Comparison of ENCODE assay signal across 8 cellular contexts in genomic region chr4:152535903-152536544, GRCh38. TPM values are rescaled to one million over a fixed set of nuclear protein-coding genes. Genes with fewer than 3 reads are reported as not detected.
DNase-seq lines count a peak whose midpoint lies in the region; ATAC-seq and TF ChIP-seq lines count a peak whose summit lies in the region.

FBXW7 (minus strand) TSS chr4:152536092; CDS start chr4:152411803, 124,289 bp downstream.

- H3K4me3 ChIP-seq in liver (ENCODE audit: low read depth in 1 of 3, low read length in 3 of 3) = peak within 1 kb of the TSS; percentile 92 to 99 (median 95)

- H3K9me3 ChIP-seq in liver (ENCODE audit: control insufficient read depth in 4 of 4, low read length in 3 of 4) = peaks cover 0 to 13% (median 10%) of the 10 kb centered on the region in 4 donors

- H3K9ac ChIP-seq in liver (ENCODE audit: low read depth in 1 of 2, low read length in 2 of 2) = peak within 1 kb of the TSS; percentile 37 to 75

- no peak for TF ChIP-seq CTCF in C4-2B (conservative IDR thresholded peaks at IDR 0.05)
- TF ChIP-seq CTCF in liver (IDR thresholded peaks at IDR 0.05; ENCODE audit: low read depth, low read length, missing input control) = no peak

- peak; percentile 84 for ATAC-seq in GM19395 (IDR thresholded peaks at IDR 0.05; ENCODE audit: unreplicated experiment)
- ATAC-seq in HG03565 (IDR thresholded peaks at IDR 0.05; ENCODE audit: unreplicated experiment) = peak; percentile 70

- peak; percentile 51 to 56 for TF ChIP-seq RAD21 in liver (IDR thresholded peaks at IDR 0.05)

- no peaks in the 10 kb centered on the region for H3K27me3 ChIP-seq in liver (ENCODE audit: control insufficient read depth in 4 of 4, insufficient read depth in 4 of 4, low read length in 3 of 4)

- H3K4me1 ChIP-seq in liver (ENCODE audit: control insufficient read depth in 4 of 4, insufficient read depth in 4 of 4, low read length in 3 of 4) = peaks cover 5 to 34% (median 24%) of the 10 kb centered on the region in 4 donors

- H3K27ac ChIP-seq in C4-2B (peak within 1 kb of the TSS; percentile 88), liver (ENCODE audit: low read depth in 1 of 2, low read length in 2 of 2) (peak within 1 kb of the TSS; percentile 82 to 92)

- DNase-seq in NCI-H774 (lab: John Stamatoyannopoulos, UW) = peak; percentile 92
- peak; percentile 99 for DNase-seq in activated CD4-positive, alpha-beta T cell treated with anti-CD3 and anti-CD28 coated beads, Interleukin-2, amount 50 U/mL, for 4 hours
- peak; percentile 99 for DNase-seq in dermis blood vessel endothelial cell
- peak; percentile 99 for DNase-seq in stimulated activated CD4-positive, alpha-beta T cell treated with anti-CD3 and anti-CD28 coated beads, Interleukin-4, amount 100 ng/mL, for 24 hours

- H3K36me3 ChIP-seq in liver (ENCODE audit: control insufficient read depth in 4 of 4, insufficient read depth in 3 of 4, low read depth in 1 of 4, low read length in 3 of 4) = peaks cover 0 to 12% (median under 1%) of the 10 kb centered on the region in 4 donors

- WGBS in liver = under 1% methylated on average over 63 of the region's 63 CpGs

TF ChIP-seq in liver, 16 proteins besides CTCF, POLR2A, EP300 and RAD21:
- TF ChIP-seq HNF4G (IDR thresholded peaks at IDR 0.05) (no peak), ATF3 (IDR thresholded peaks at IDR 0.05) (peak; percentile 33), NR2F2 (IDR thresholded peaks at IDR 0.05) (peak; percentile 73), SP1 (IDR thresholded peaks at IDR 0.05) (peak; percentile 84), FOXA2 (IDR thresholded peaks at IDR 0.05) (peak; percentile 20), MAX (IDR thresholded peaks at IDR 0.05) (peak; percentile 62), YY1 (IDR thresholded peaks at IDR 0.05) (peak; percentile 67), FOXA1 (IDR thresholded peaks at IDR 0.05) (peak; percentile 61), EGR1 (IDR thresholded peaks at IDR 0.05; ENCODE audit: low read depth in 2 of 2) (peak; percentile 87 to 89), TAF1 (conservative IDR thresholded peaks at IDR 0.05) (peak; percentile 62), HNF4A (conservative IDR thresholded peaks at IDR 0.05) (peak in 1 of 2 donors; percentile 11), JUND (IDR thresholded peaks at IDR 0.05) (no peak), RXRA (IDR thresholded peaks at IDR 0.05) (peak; percentile 46 to 49), GABPA (IDR thresholded peaks at IDR 0.05 in 1 of 2, conservative IDR thresholded peaks at IDR 0.05 in 1 of 2) (peak; percentile 59 to 91)
- TF ChIP-seq, protein P1, sequence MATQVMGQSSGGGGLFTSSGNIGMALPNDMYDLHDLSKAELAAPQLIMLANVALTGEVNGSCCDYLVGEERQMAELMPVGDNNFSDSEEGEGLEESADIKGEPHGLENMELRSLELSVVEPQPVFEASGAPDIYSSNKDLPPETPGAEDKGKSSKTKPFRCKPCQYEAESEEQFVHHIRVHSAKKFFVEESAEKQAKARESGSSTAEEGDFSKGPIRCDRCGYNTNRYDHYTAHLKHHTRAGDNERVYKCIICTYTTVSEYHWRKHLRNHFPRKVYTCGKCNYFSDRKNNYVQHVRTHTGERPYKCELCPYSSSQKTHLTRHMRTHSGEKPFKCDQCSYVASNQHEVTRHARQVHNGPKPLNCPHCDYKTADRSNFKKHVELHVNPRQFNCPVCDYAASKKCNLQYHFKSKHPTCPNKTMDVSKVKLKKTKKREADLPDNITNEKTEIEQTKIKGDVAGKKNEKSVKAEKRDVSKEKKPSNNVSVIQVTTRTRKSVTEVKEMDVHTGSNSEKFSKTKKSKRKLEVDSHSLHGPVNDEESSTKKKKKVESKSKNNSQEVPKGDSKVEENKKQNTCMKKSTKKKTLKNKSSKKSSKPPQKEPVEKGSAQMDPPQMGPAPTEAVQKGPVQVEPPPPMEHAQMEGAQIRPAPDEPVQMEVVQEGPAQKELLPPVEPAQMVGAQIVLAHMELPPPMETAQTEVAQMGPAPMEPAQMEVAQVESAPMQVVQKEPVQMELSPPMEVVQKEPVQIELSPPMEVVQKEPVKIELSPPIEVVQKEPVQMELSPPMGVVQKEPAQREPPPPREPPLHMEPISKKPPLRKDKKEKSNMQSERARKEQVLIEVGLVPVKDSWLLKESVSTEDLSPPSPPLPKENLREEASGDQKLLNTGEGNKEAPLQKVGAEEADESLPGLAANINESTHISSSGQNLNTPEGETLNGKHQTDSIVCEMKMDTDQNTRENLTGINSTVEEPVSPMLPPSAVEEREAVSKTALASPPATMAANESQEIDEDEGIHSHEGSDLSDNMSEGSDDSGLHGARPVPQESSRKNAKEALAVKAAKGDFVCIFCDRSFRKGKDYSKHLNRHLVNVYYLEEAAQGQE (IDR thresholded peaks at IDR 0.05) = peak; percentile 74
- TF ChIP-seq, protein P2, sequence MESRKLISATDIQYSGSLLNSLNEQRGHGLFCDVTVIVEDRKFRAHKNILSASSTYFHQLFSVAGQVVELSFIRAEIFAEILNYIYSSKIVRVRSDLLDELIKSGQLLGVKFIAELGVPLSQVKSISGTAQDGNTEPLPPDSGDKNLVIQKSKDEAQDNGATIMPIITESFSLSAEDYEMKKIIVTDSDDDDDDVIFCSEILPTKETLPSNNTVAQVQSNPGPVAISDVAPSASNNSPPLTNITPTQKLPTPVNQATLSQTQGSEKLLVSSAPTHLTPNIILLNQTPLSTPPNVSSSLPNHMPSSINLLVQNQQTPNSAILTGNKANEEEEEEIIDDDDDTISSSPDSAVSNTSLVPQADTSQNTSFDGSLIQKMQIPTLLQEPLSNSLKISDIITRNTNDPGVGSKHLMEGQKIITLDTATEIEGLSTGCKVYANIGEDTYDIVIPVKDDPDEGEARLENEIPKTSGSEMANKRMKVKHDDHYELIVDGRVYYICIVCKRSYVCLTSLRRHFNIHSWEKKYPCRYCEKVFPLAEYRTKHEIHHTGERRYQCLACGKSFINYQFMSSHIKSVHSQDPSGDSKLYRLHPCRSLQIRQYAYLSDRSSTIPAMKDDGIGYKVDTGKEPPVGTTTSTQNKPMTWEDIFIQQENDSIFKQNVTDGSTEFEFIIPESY (IDR thresholded peaks at IDR 0.05) = no peak

RNA-seq across cellular contexts. Expression of gene FBXW7, which starts in this region (rescaled TPM):
- total RNA-seq in dermis blood vessel endothelial cell = 64.9 and 105 TPM in 2 replicates
- total RNA-seq in liver = 10 to 100 TPM; 22.9 to 56.9 TPM
- polyA plus RNA-seq in liver = 1 to 10 TPM; 4.0 to 9.3 TPM

Comparison
In these comparisons a context has a peak if more than half of its experiments do, and no peak if none do; other contexts are left out.
1. Peak in every context shown above with its lines: DNase-seq, ATAC-seq, H3K4me3 ChIP-seq and H3K27ac ChIP-seq.